ENCODE assay signal across 18 cellular contexts in genomic region chr18:78856569-78857200, GRCh38.
"Had no signal": no experiment of that assay in that cellular context is flagged by ENCODE, and none has a peak within 500 bp of the region (broad histone marks: within the 10 kb centered on the region; RNA-seq: fewer than 3 reads in every experiment).

No MANE protein-coding gene starts in this region.

- ATAC-seq: heart left ventricle, left lung, lower lobe of right lung, natural killer cell had no signal

- H3K4me1 ChIP-seq: heart left ventricle, left lung, lower lobe of right lung, sigmoid colon, transverse colon had no signal

- H3K27ac ChIP-seq: coronary artery, heart left ventricle, left lung, lower lobe of right lung, sigmoid colon, skin epidermis, stomach, thoracic aorta, transverse colon had no signal

- H3K27me3 ChIP-seq: sigmoid colon had no signal

- H3K4me3 ChIP-seq: coronary artery, heart left ventricle, left lung, lower lobe of right lung, sigmoid colon, skin epidermis, stomach, thoracic aorta, transverse colon had no signal

- DNase-seq: effector CD8-positive, alpha-beta T cell; heart left ventricle; hippocampal formation; left lung; lower lobe of right lung; natural killer cell; sigmoid colon; stimulated activated CD4-positive, alpha-beta T cell treated with anti-CD3 and anti-CD28 coated beads, Interleukin-2, amount 100 ng/mL, for 24 hours; stimulated activated CD4-positive, alpha-beta T cell treated with anti-CD3 and anti-CD28 coated beads, Interleukin-4, amount 100 ng/mL, for 4 hours; stimulated activated naive CD4-positive, alpha-beta T cell; stomach; substantia nigra; transverse colon had no signal

- FAIRE-seq: frontal cortex, islet of Langerhans had no signal

- H3K36me3 ChIP-seq: heart left ventricle, left lung, lower lobe of right lung, sigmoid colon, stomach, thoracic aorta, transverse colon had no signal

- H3K9me3 ChIP-seq: lower lobe of right lung, sigmoid colon, thoracic aorta, transverse colon had no signal
